ENCODE assay signal across 24 cellular contexts in the genomic region with DNA sequence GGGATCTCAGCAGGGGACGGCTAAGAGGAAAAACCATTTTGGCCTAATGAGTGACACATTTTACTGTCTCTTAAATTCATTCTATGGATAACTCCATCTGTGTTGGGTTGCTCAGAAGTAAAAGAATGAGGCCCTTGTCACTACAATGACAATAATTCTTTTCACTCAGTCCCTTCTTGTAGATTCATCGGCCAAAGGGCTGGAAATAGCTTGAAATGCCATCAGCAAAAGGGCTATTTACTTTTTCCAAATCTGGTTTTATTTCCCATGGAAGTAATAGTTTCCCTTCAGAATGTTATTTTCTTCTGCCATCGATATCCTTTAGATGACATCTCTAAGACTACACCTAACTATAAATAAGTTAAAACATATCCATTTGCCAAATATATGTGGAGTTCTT. TPM values are rescaled to one million over a fixed set of nuclear protein-coding genes. Genes with fewer than 3 reads are reported as not detected.
DNase-seq lines count a peak whose midpoint lies in the region; ATAC-seq and TF ChIP-seq lines count a peak whose summit lies in the region.
"Had no signal": no experiment of that assay in that cellular context is flagged by ENCODE, and none has a peak within 500 bp of the region (broad histone marks: within the 10 kb centered on the region; RNA-seq: fewer than 3 reads in every experiment).

No MANE protein-coding gene starts in this region.

- no peaks in the 10 kb centered on the region for H3K79me1 ChIP-seq in H9 (ENCODE audit: insufficient read depth, low read depth, low read length, poor library complexity, severe bottlenecking)

- no peak overlapping the region for H2BK15ac ChIP-seq in H9 (ENCODE audit: low read depth, low read length)

- H2AFZ ChIP-seq in H9 (ENCODE audit: low read length), result no peak overlapping the region

- no peak overlapping the region for H3K4ac ChIP-seq in H9 (ENCODE audit: low read depth, low read length)

- no peak overlapping the region for H2BK120ac ChIP-seq in H9 (ENCODE audit: low read depth, low read length, poor library complexity, severe bottlenecking)

- no peak overlapping the region for H2BK20ac ChIP-seq in H9 (ENCODE audit: low read depth, low read length, poor library complexity, severe bottlenecking)

- ATAC-seq in CD4-positive, alpha-beta T cell (ENCODE audit: poor library complexity), result no peak
- no peak for ATAC-seq in HG02763 (IDR thresholded peaks at IDR 0.05; ENCODE audit: unreplicated experiment)

- no peaks in the 10 kb centered on the region for H3K27me3 ChIP-seq in H9 (ENCODE audit: insufficient read depth, low read length)
- no peaks in the 10 kb centered on the region for H3K27me3 ChIP-seq in CD4-positive, alpha-beta T cell (ENCODE audit: control insufficient read depth, insufficient read depth, low read length)

- no peak overlapping the region for H4K5ac ChIP-seq in H9 (ENCODE audit: insufficient read length, low read depth, low read length)

- H3K36me3 Mint-ChIP-seq in H9 (ENCODE audit: insufficient read depth in 1 of 3, low read depth in 3 of 3) (peaks cover 0 to 5% (median 0%) of the 10 kb centered on the region in 3 experiments; a peak in 1 of 7 replicates), endothelial cell (ENCODE audit: low read depth, unreplicated experiment) (no peaks in the 10 kb centered on the region)
- no peaks in the 10 kb centered on the region for H3K36me3 Mint-ChIP-seq in CD4-positive, alpha-beta T cell (ENCODE audit: low read depth)
- H3K36me3 Mint-ChIP-seq: CD4-positive, CD25-positive, alpha-beta regulatory T cell; IgD-negative memory B cell had no signal

- H4K20me1 ChIP-seq in H9 (ENCODE audit: control insufficient read depth, insufficient read depth, insufficient read length), result no peaks in the 10 kb centered on the region

- CTCF ChIA-PET in CD4-positive, alpha-beta T cell (lab: Charles Lee), result no interaction called here

- H3K4me1 Mint-ChIP-seq in H9 (peaks cover 21 to 24% of the 10 kb centered on the region in 2 experiments), endothelial cell (ENCODE audit: unreplicated experiment) (no peaks in the 10 kb centered on the region)
- H3K4me1 Mint-ChIP-seq in CD4-positive, alpha-beta T cell (ENCODE audit: low read depth), result no peaks in the 10 kb centered on the region
- H3K4me1 Mint-ChIP-seq: IgD-negative memory B cell had no signal

- H3K27ac ChIP-seq in H9 (ENCODE audit: insufficient read length, low read depth, low read length) (no peak overlapping the region), cingulate gyrus (ENCODE audit: low read depth, low read length) (peak overlapping the region; percentile 86), substantia nigra (ENCODE audit: low read depth, low read length, poor library complexity, severe bottlenecking) (peak overlapping the region; percentile 96)
- no peak overlapping the region for H3K27ac ChIP-seq in CD4-positive, alpha-beta T cell (ENCODE audit: low read depth, low read length)
- H3K27ac ChIP-seq: A549 had no signal

- WGBS in H9 (ENCODE audit: extremely low coverage, insufficient read length, low lambda C conversion rate), result no CpG with 5 or more reads among the region's 3 CpGs

- no peak overlapping the region for H2BK12ac ChIP-seq in H9 (ENCODE audit: insufficient read length, low read depth, low read length)

- no peaks in the 10 kb centered on the region for H3K23me2 ChIP-seq in H9 (ENCODE audit: insufficient read length, low read depth, low read length, poor library complexity, severe bottlenecking)

- no peaks in the 10 kb centered on the region for H3K4me1 ChIP-seq in H9 (ENCODE audit: insufficient read depth, low read length)
- H3K4me1 ChIP-seq: Caco-2 had no signal

- H4K8ac ChIP-seq in H9 (replicated peaks; ENCODE audit: insufficient read length, low read depth, low read length), result no peak overlapping the region

- H3K18ac ChIP-seq in H9 (ENCODE audit: insufficient read length, low read depth, low read length), result no peak overlapping the region

- H3K9me3 Mint-ChIP-seq in H9, result no peaks in the 10 kb centered on the region
- no peaks in the 10 kb centered on the region for H3K9me3 Mint-ChIP-seq in CD4-positive, alpha-beta T cell
- H3K9me3 Mint-ChIP-seq in endothelial cell (ENCODE audit: unreplicated experiment), result no peaks in the 10 kb centered on the region
- H3K9me3 Mint-ChIP-seq: IgD-negative memory B cell had no signal

- H3K4me3 Mint-ChIP-seq in H9 (no peak overlapping the region), endothelial cell (ENCODE audit: unreplicated experiment) (no peak overlapping the region)
- H3K4me3 Mint-ChIP-seq in CD4-positive, alpha-beta T cell, result no peak overlapping the region
- H3K4me3 Mint-ChIP-seq: CD4-positive, CD25-positive, alpha-beta regulatory T cell; IgD-negative memory B cell had no signal

- H4K91ac ChIP-seq in H9 (ENCODE audit: insufficient read length, low read depth, low read length), result no peak overlapping the region

- H3K56ac ChIP-seq in H9 (ENCODE audit: insufficient read length, low read depth, low read length), result no peak overlapping the region

- H3K79me2 ChIP-seq in H9 (ENCODE audit: insufficient read depth, low read length), result no peaks in the 10 kb centered on the region

- H3T11ph ChIP-seq in H9 (ENCODE audit: low read length), result no peak overlapping the region

- intact Hi-C loops in CD4-positive, alpha-beta T cell (cut with DNase I, micrococcal nuclease), result no loop called here

- POLR2A ChIA-PET in CD4-positive, alpha-beta T cell (lab: Charles Lee), result no interaction called here

- no peak overlapping the region for H3K9ac ChIP-seq in H9 (ENCODE audit: extremely low read depth, insufficient read length, low read length)

- H3K23ac ChIP-seq in H9 (ENCODE audit: insufficient read length, low read depth, low read length), result no peak overlapping the region

- H3K27ac Mint-ChIP-seq in H9 (peak overlapping the region in 1 of 3 experiments; percentile 6; a peak in 1 of 7 replicates), endothelial cell (ENCODE audit: unreplicated experiment) (no peak overlapping the region)
- no peak overlapping the region for H3K27ac Mint-ChIP-seq in CD4-positive, alpha-beta T cell
- H3K27ac Mint-ChIP-seq: CD4-positive, CD25-positive, alpha-beta regulatory T cell; IgD-negative memory B cell had no signal

- no peak overlapping the region for H2BK5ac ChIP-seq in H9 (ENCODE audit: insufficient read length, low read length)

- H3K4me2 ChIP-seq in H9 (ENCODE audit: insufficient read depth, insufficient read length, low read length), result no peak overlapping the region
- H3K4me2 ChIP-seq: A549 had no signal

- TF ChIP-seq CTCF in H9 (conservative IDR thresholded peaks at IDR 0.05) (no peak), endothelial cell (IDR thresholded peaks at IDR 0.05; ENCODE audit: unreplicated experiment) (no peak)
- TF ChIP-seq CTCF in CD4-positive, alpha-beta T cell (IDR thresholded peaks at IDR 0.05), result no peak

- no peaks in the 10 kb centered on the region for H3K9me3 ChIP-seq in H9 (ENCODE audit: control insufficient read depth, low read depth, low read length)
- H3K9me3 ChIP-seq in CD4-positive, alpha-beta T cell (ENCODE audit: control insufficient read depth, low read length), result no peaks in the 10 kb centered on the region
- H3K9me3 ChIP-seq: A549, BE2C, Caco-2 had no signal

- DNase-seq in H9 (no peak), medulla oblongata (ENCODE audit: extremely low spot score) (peak; percentile 83), substantia nigra (lab: John Stamatoyannopoulos, UW) (peak in 2 of 49 donors; percentile 12 to 25), T-helper 2 cell (no peak), endothelial cell (ENCODE audit: low spot score) (no peak)
- DNase-seq in CD4-positive, alpha-beta T cell, result no peak
- DNase-seq: BE2C; Caco-2; CD4-positive, CD25-positive, alpha-beta regulatory T cell; DMS 273 treated with DMSO at 0.1 percent for 48 hours; DND-41; GOT3; NCI-H1105; NCI-H146; NCI-H345; NCI-H524; NCI-H82; OCI-M1; Right ventricle myocardium superior had no signal

- H3K27me3 Mint-ChIP-seq in H9 (ENCODE audit: low read depth) (no peaks in the 10 kb centered on the region), endothelial cell (ENCODE audit: unreplicated experiment) (peaks cover 3% of the 10 kb centered on the region)
- H3K27me3 Mint-ChIP-seq in CD4-positive, alpha-beta T cell, result peaks cover 34% of the 10 kb centered on the region

- no peak overlapping the region for H3K14ac ChIP-seq in H9 (ENCODE audit: insufficient read depth, low read length)

- H2AK5ac ChIP-seq in H9 (ENCODE audit: insufficient read length, low read length), result peak overlapping the region; percentile 26

RNA-seq across cellular contexts. Expression of gene MEPE, which starts 7.4 kb away (rescaled TPM):
- total RNA-seq in H9 (2021) (not detected in 2 replicates), endothelial cell (ENCODE audit: unreplicated experiment) (not detected)
- total RNA-seq in CD4-positive, alpha-beta T cell, result not detected
- total RNA-seq: Caco-2; CD4-positive, CD25-positive, alpha-beta regulatory T cell; GM12878; Right ventricle myocardium superior had no signal

RNA-seq across cellular contexts. Expression of gene IBSP, which starts 40.8 kb away (rescaled TPM):
- total RNA-seq in H9 (2021) (not detected in 2 replicates), endothelial cell (ENCODE audit: unreplicated experiment) (not detected)
- total RNA-seq in CD4-positive, alpha-beta T cell, result not detected
- total RNA-seq: Caco-2; CD4-positive, CD25-positive, alpha-beta regulatory T cell; GM12878; Right ventricle myocardium superior had no signal

Comparison
In these comparisons a context has a peak if more than half of its experiments do, and no peak if none do; other contexts are left out.
1. H3K27ac ChIP-seq: peak in cingulate gyrus (single experiment) and substantia nigra (single experiment); none in H9 (single experiment) and CD4-positive, alpha-beta T cell (single experiment).